ENCODE assay signal across 21 cellular contexts in genomic region chr13:80862466-80862865, GRCh38.
"Had no signal": no experiment of that assay in that cellular context is flagged by ENCODE, and none has a peak within 500 bp of the region (broad histone marks: within the 10 kb centered on the region; RNA-seq: fewer than 3 reads in every experiment).

No MANE protein-coding gene starts in this region.

- H3K9me3 ChIP-seq: neutrophil, right atrium auricular region, spleen, stomach, testis had no signal

- H3K27me3 ChIP-seq: foreskin keratinocyte, heart right ventricle, neutrophil, right atrium auricular region, spleen, stomach, testis had no signal

- DNase-seq: activated B cell treated with CpG ODN at 0.5 μM for 24 hours; activated CD4-positive, alpha-beta T cell treated with anti-CD3 and anti-CD28 coated beads for 48 hours; activated CD8-positive, alpha-beta memory T cell treated with anti-CD3 and anti-CD28 coated beads, Interleukin-2, amount 50 U/mL, for 4 hours; activated CD8-positive, alpha-beta T cell treated with anti-CD3 and anti-CD28 coated beads, Interleukin-2, amount 10 ng/mL, durations not matched to agents 7 days and 5 days; activated gamma-delta T cell treated with Interleukin-2 at 50 U/mL for 16 hours; activated T-cell treated with anti-CD3 and anti-CD28 coated beads, Interleukin-2, amount 50 U/mL, for 72 hours; amniotic stem cell; central memory CD4-positive, alpha-beta T cell; cortex of kidney; effector CD4-positive, alpha-beta T cell; foreskin keratinocyte; heart right ventricle; islet precursor cell; midbrain; spleen; stomach; SW 1271; testis had no signal

- H3K4me1 ChIP-seq: foreskin keratinocyte, heart right ventricle, right atrium auricular region, spleen, stomach, testis had no signal

- H3K36me3 ChIP-seq: heart right ventricle, neutrophil, right atrium auricular region, spleen, stomach had no signal

- H3K4me3 ChIP-seq: heart right ventricle, lung, right atrium auricular region, spleen, stomach, testis had no signal

- H3K27ac ChIP-seq: foreskin keratinocyte, heart right ventricle, neutrophil, right atrium auricular region, spleen, stomach, testis had no signal
